ENCODE assay signal across 8 cellular contexts in genomic region chr1:32612189-32612881, GRCh38. TPM values are rescaled to one million over a fixed set of nuclear protein-coding genes. Genes with fewer than 3 reads are reported as not detected.
DNase-seq lines count a peak whose midpoint lies in the region; ATAC-seq and TF ChIP-seq lines count a peak whose summit lies in the region.

No MANE protein-coding gene starts in this region.

- peak overlapping the region; percentile 53 for H3K4me3 ChIP-seq in GM23338

- H3K27ac Mint-ChIP-seq in GM23338 (peak overlapping the region; percentile 33), activated B cell treated with CpG ODN at 0.5 μM for 24 hours (no peak overlapping the region)

- peak; percentile 99 for ATAC-seq in GM23338
- ATAC-seq in activated B cell treated with CpG ODN at 0.5 μM for 24 hours (ENCODE audit: low read depth), result peak; percentile 95
- ATAC-seq in GM19395 (IDR thresholded peaks at IDR 0.05; ENCODE audit: unreplicated experiment), result no peak

- no peaks in the 10 kb centered on the region for H4K20me1 ChIP-seq in GM23338 (replicated peaks; ENCODE audit: insufficient read depth)

- H3K27me3 Mint-ChIP-seq in GM23338 (ENCODE audit: insufficient read depth, low read depth, poor library complexity) (peaks cover 5% of the 10 kb centered on the region), activated B cell treated with CpG ODN at 0.5 μM for 24 hours (no peaks in the 10 kb centered on the region)

- TF ChIP-seq CTCF in GM23338 (conservative IDR thresholded peaks at IDR 0.05; ENCODE audit: low read depth in 2 of 2), result 0 out of 4 replicates have a peak, but pooled peaks of 1 of the 2 experiments have one; percentile 4
- no peak for TF ChIP-seq CTCF in activated B cell treated with CpG ODN at 0.5 μM for 24 hours (IDR thresholded peaks at IDR 0.05)

- DNase-seq in D341Med (ENCODE audit: low spot score), result peak; percentile 85
- DNase-seq in GM23338 (ENCODE audit: low spot score), result peak; percentile 95
- peak; percentile 17 to 68 for DNase-seq in NCI-H187 (lab: John Stamatoyannopoulos, UW)
- DNase-seq in activated B cell treated with CpG ODN at 0.5 μM for 24 hours, result peak; percentile 55
- DNase-seq in dedifferentiated amniotic fluid mesenchymal stem cell (ENCODE audit: extremely low spot score), result peak; percentile 68
- peak; percentile 69 for DNase-seq in kidney glomerular epithelial cell (lab: John Stamatoyannopoulos, UW)
- peak in 2 of 3 donors; percentile 24 to 57 for DNase-seq in stimulated activated CD4-positive, alpha-beta T cell treated with anti-CD3 and anti-CD28 coated beads, Interleukin-12 subunit alpha, Interleukin-12 subunit beta, amount 100 ng/mL, for 48 hours (ENCODE audit: low read depth in 2 of 3, low spot score in 1 of 3)

- peak overlapping the region; percentile 96 for H2AFZ ChIP-seq in GM23338

- CTCF ChIA-PET in activated B cell treated with CpG ODN at 0.5 μM for 24 hours (lab: Charles Lee), result interaction anchor here (1.3 kb wide), 1 partner anchor 260 kb away, joined by 4 read pairs; no protein-coding TSS in a partner anchor

- H3K36me3 Mint-ChIP-seq in GM23338 (ENCODE audit: low read depth), result no peaks in the 10 kb centered on the region
- H3K36me3 Mint-ChIP-seq in activated B cell treated with CpG ODN at 0.5 μM for 24 hours (ENCODE audit: low read depth), result peaks cover 3% of the 10 kb centered on the region

- 0 out of 2 replicates have a peak overlapping the region, but pooled peaks have one; percentile 20 for H3K27ac ChIP-seq in GM23338 (ENCODE audit: low read depth)

- peak overlapping the region; percentile 82 for H3K4me2 ChIP-seq in GM23338

- H3K4me1 ChIP-seq in GM23338 (ENCODE audit: insufficient read depth), result no peaks in the 10 kb centered on the region

- no peaks in the 10 kb centered on the region for H3K9me2 ChIP-seq in GM23338 (ENCODE audit: insufficient read depth)

- H3K4me3 Mint-ChIP-seq in GM23338 (peak overlapping the region; percentile 78), activated B cell treated with CpG ODN at 0.5 μM for 24 hours (peak overlapping the region; percentile 80)

- no peaks in the 10 kb centered on the region for H3K79me2 ChIP-seq in GM23338 (replicated peaks; ENCODE audit: insufficient read depth)

- H3K9me3 Mint-ChIP-seq in GM23338, result no peaks in the 10 kb centered on the region
- H3K9me3 Mint-ChIP-seq in activated B cell treated with CpG ODN at 0.5 μM for 24 hours, result no peaks in the 10 kb centered on the region

- no peaks in the 10 kb centered on the region for H3K36me3 ChIP-seq in GM23338 (ENCODE audit: insufficient read depth)

- H3F3A ChIP-seq in GM23338 (replicated peaks; ENCODE audit: low read depth), result no peaks in the 10 kb centered on the region; the same call in 1 of the 2 replicates

- no peaks in the 10 kb centered on the region for H3K27me3 ChIP-seq in GM23338 (ENCODE audit: insufficient read depth)

- POLR2A ChIA-PET in activated B cell treated with CpG ODN at 0.5 μM for 24 hours (lab: Charles Lee), result interaction anchor here (0.6 kb wide), 1 partner anchor 92 kb away, joined by 8 read pairs; no protein-coding TSS in a partner anchor

- intact Hi-C loops in activated B cell treated with CpG ODN at 0.5 μM for 24 hours (cut with micrococcal nuclease), result no loop called here

- H3K4me1 Mint-ChIP-seq in GM23338, result peaks cover 5% of the 10 kb centered on the region; the same call in 2 of the 3 replicates
- peaks cover 6% of the 10 kb centered on the region for H3K4me1 Mint-ChIP-seq in activated B cell treated with CpG ODN at 0.5 μM for 24 hours

TF ChIP-seq in GM23338, 12 proteins besides CTCF, POLR2A, EP300 and RAD21:
- TF ChIP-seq STAT1 (IDR thresholded peaks at IDR 0.05; ENCODE audit: unreplicated experiment) (no peak), NANOG (IDR thresholded peaks at IDR 0.05; ENCODE audit: borderline replicate concordance) (no peak), ZNF114 (CRISPR knock-in tag; IDR thresholded peaks at IDR 0.05) (no peak), EZH2phosphoT487 (IDR thresholded peaks at IDR 0.05; ENCODE audit: unreplicated experiment) (no peak), POLR2AphosphoS5 (IDR thresholded peaks at IDR 0.05; ENCODE audit: low read depth) (peak; percentile 88), ZNF331 (CRISPR knock-in tag; IDR thresholded peaks at IDR 0.05; ENCODE audit: low read depth) (no peak), CREB1 (CRISPR knock-in tag; IDR thresholded peaks at IDR 0.05; ENCODE audit: low read depth) (peak; percentile 37; the same call in 1 of the 2 replicates)

RNA-seq across cellular contexts. Expression of gene ZBTB8OS, which starts 38.0 kb away (rescaled TPM):
- total RNA-seq in GM23338 (2014; rRNA removed; shearing (Covaris generic)), result 22.0 and 67.8 TPM in 2 replicates
- 159 and 163 TPM in 2 replicates for polyA plus RNA-seq in GM23338 (2016; fragmentation: Nextera tagmentation; extraction: Ambion mirVana)
- 58.6 and 65.3 TPM in 2 replicates for total RNA-seq in activated B cell treated with CpG ODN at 0.5 μM for 24 hours

RNA-seq across cellular contexts. Expression of gene RBBP4, which starts 38.7 kb away (rescaled TPM):
- 276 and 312 TPM in 2 replicates for total RNA-seq in GM23338 (2014; rRNA removed; shearing (Covaris generic))
- polyA plus RNA-seq in GM23338 (2016; fragmentation: Nextera tagmentation; extraction: Ambion mirVana), result 246 and 262 TPM in 2 replicates
- total RNA-seq in activated B cell treated with CpG ODN at 0.5 μM for 24 hours, result 228 and 241 TPM in 2 replicates

Comparison
In these comparisons a context has a peak if more than half of its experiments do, and no peak if none do; other contexts are left out.
1. DNase-seq: peak in every context shown above with its lines; median percentile 95 in GM23338; 85 in D341Med; 69 in kidney glomerular epithelial cell; 68 in dedifferentiated amniotic fluid mesenchymal stem cell; 55 in activated B cell treated with CpG ODN at 0.5 μM for 24 hours; 42 in NCI-H187; 40 in stimulated activated CD4-positive, alpha-beta T cell treated with anti-CD3 and anti-CD28 coated beads, Interleukin-12 subunit alpha, Interleukin-12 subunit beta, amount 100 ng/mL, for 48 hours.